In the genomic region with DNA sequence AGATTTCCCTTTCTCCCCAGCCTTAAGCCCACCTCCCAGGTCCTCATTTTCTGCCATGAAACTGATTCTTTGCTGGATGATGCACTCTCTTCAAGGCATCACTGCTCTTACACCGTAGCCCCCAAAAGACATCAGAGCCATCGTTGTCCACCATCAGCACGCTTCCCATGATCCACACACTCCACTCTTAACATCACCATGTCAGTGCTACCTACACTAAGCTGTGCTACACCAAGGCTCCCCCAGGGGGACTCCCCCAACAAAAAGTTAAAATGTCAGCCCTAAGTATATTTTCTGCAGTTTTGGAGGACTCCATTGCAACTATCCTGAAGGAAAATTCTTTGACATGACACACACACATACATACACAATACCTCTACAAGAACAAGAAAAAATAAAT, we compare ENCODE assay signal across 1 cellular context.
TF ChIP-seq lines count a peak whose summit lies in the region.

No MANE protein-coding gene starts in this region.

TF ChIP-seq in WTC11, 78 proteins besides CTCF, POLR2A, EP300 and RAD21 (continued from another document):
- TF ChIP-seq, protein P1, sequence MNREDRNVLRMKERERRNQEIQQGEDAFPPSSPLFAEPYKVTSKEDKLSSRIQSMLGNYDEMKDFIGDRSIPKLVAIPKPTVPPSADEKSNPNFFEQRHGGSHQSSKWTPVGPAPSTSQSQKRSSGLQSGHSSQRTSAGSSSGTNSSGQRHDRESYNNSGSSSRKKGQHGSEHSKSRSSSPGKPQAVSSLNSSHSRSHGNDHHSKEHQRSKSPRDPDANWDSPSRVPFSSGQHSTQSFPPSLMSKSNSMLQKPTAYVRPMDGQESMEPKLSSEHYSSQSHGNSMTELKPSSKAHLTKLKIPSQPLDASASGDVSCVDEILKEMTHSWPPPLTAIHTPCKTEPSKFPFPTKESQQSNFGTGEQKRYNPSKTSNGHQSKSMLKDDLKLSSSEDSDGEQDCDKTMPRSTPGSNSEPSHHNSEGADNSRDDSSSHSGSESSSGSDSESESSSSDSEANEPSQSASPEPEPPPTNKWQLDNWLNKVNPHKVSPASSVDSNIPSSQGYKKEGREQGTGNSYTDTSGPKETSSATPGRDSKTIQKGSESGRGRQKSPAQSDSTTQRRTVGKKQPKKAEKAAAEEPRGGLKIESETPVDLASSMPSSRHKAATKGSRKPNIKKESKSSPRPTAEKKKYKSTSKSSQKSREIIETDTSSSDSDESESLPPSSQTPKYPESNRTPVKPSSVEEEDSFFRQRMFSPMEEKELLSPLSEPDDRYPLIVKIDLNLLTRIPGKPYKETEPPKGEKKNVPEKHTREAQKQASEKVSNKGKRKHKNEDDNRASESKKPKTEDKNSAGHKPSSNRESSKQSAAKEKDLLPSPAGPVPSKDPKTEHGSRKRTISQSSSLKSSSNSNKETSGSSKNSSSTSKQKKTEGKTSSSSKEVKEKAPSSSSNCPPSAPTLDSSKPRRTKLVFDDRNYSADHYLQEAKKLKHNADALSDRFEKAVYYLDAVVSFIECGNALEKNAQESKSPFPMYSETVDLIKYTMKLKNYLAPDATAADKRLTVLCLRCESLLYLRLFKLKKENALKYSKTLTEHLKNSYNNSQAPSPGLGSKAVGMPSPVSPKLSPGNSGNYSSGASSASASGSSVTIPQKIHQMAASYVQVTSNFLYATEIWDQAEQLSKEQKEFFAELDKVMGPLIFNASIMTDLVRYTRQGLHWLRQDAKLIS (CRISPR knock-in tag; IDR thresholded peaks at IDR 0.05; ENCODE audit: borderline replicate concordance), result no peak
- TF ChIP-seq GTF2I (CRISPR knock-in tag; conservative IDR thresholded peaks at IDR 0.05) (no peak), HMGA2 (CRISPR knock-in tag; IDR thresholded peaks at IDR 0.05) (no peak), ESRRA (CRISPR knock-in tag; IDR thresholded peaks at IDR 0.05; ENCODE audit: borderline replicate concordance) (no peak), SMAD4 (CRISPR knock-in tag; IDR thresholded peaks at IDR 0.05) (no peak)
TF ChIP-seq in WTC11: peak in this region for 0.
